ENCODE assay signal across 29 cellular contexts in the genomic region with DNA sequence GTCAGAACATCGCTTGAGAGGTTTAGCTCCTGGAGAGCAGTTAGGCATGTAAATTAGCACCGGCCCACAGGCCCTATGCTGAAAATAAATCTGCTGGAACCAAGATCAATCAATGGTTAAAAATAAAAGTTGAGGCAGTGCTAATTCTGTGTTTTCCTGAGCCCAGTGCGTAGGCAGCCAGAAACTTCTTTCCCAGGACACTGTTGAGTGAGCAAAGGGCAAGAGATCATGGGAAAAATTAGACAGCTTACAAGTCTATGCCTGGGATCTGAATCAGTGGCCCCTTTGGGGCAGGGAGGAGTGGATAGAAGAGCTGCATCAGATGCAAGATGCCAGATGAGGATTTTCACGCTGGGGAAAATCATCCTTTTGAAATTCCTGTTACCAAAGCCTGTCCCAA.
"Had no signal": no experiment of that assay in that cellular context is flagged by ENCODE, and none has a peak within 500 bp of the region (broad histone marks: within the 10 kb centered on the region; RNA-seq: fewer than 3 reads in every experiment).

No MANE protein-coding gene starts in this region.

- H3K4me1 ChIP-seq: adrenal gland, breast epithelium, prostate gland, right lobe of liver, stomach had no signal

- H3K36me3 Mint-ChIP-seq: activated naive CD8-positive, alpha-beta T cell; mesothelial cell of epicardium; naive thymus-derived CD8-positive, alpha-beta T cell; stimulated activated memory B cell treated with anti-CD40 and anti-IgM and Interleukin-4, amounts not matched to agents 10 μg/mL and 1 μg/mL and 100 μg/mL, for 72 hours had no signal

- H3K36me3 ChIP-seq: adrenal gland, breast epithelium, neutrophil, ovary, prostate gland, right lobe of liver, stomach, transverse colon had no signal

- DNase-seq: activated B cell treated with CpG ODN at 0.5 μM for 24 hours; activated CD4-positive, alpha-beta T cell treated with anti-CD3 and anti-CD28 coated beads for 36 hours; activated CD4-positive, alpha-beta T cell treated with anti-CD3 and anti-CD28 coated beads, Interleukin-2, amount 50 U/mL, for 4 hours; activated CD8-positive, alpha-beta memory T cell treated with anti-CD3 and anti-CD28 coated beads for 24 hours; activated CD8-positive, alpha-beta memory T cell treated with anti-CD3 and anti-CD28 coated beads, Interleukin-2, amount 50 U/mL, for 4 hours; activated naive CD4-positive, alpha-beta T cell; activated T-cell treated with anti-CD3 and anti-CD28 coated beads, Interleukin-2, amount 50 U/mL, for 4 hours; adrenal gland; cortex of kidney; foreskin melanocyte; hippocampal formation; left colon; mammary epithelial cell; naive thymus-derived CD8-positive, alpha-beta T cell; ovary; right lobe of liver; stimulated activated CD4-positive, alpha-beta T cell treated with anti-CD3 and anti-CD28 coated beads, Interleukin-15, amount 100 ng/mL, for 24 hours; stomach; T-helper 9 cell; transverse colon had no signal

- H3K4me3 Mint-ChIP-seq: activated B cell treated with CpG ODN at 0.5 μM for 24 hours; activated CD4-positive, alpha-beta T cell treated with anti-CD3 and anti-CD28 coated beads for 36 hours; activated naive CD8-positive, alpha-beta T cell; activated T-cell treated with anti-CD3 and anti-CD28 coated beads, Interleukin-2, amount 50 U/mL, for 4 hours; mesothelial cell of epicardium; naive thymus-derived CD8-positive, alpha-beta T cell; stimulated activated memory B cell treated with anti-CD40 and anti-IgM and Interleukin-4, amounts not matched to agents 10 μg/mL and 1 μg/mL and 100 μg/mL, for 72 hours had no signal

- H3K4me3 ChIP-seq: adrenal gland, breast epithelium, ovary, prostate gland, right lobe of liver, smooth muscle cell, stomach, transverse colon had no signal

- H3K27ac Mint-ChIP-seq: activated B cell treated with CpG ODN at 0.5 μM for 24 hours; activated CD4-positive, alpha-beta T cell treated with anti-CD3 and anti-CD28 coated beads for 36 hours; activated naive CD8-positive, alpha-beta T cell; activated T-helper 2 cell treated with anti-CD3 and anti-CD28 coated beads, Interferon-gamma antibody, Interleukin-2, Interleukin-4, amounts not matched to agents 10 μg/mL and 5 μg/mL and 100 μg/mL, durations not matched to agents 14 hours and 24 hours and 36 hours; mesothelial cell of epicardium; naive thymus-derived CD8-positive, alpha-beta T cell; stimulated activated memory B cell treated with anti-CD40 and anti-IgM and Interleukin-4, amounts not matched to agents 10 μg/mL and 1 μg/mL and 100 μg/mL, for 72 hours had no signal

- H3K4me1 Mint-ChIP-seq: activated B cell treated with CpG ODN at 0.5 μM for 24 hours; activated CD4-positive, alpha-beta T cell treated with anti-CD3 and anti-CD28 coated beads for 36 hours; naive thymus-derived CD8-positive, alpha-beta T cell; stimulated activated memory B cell treated with anti-CD40 and anti-IgM and Interleukin-4, amounts not matched to agents 10 μg/mL and 1 μg/mL and 100 μg/mL, for 72 hours had no signal

- H3K27ac ChIP-seq: adrenal gland, neutrophil, ovary, prostate gland, right lobe of liver, stomach, transverse colon had no signal

- H3K27me3 ChIP-seq: breast epithelium, neutrophil, ovary, right lobe of liver, transverse colon had no signal

- H3K9me3 ChIP-seq: adrenal gland, breast epithelium, neutrophil, ovary, prostate gland, right lobe of liver, stomach, transverse colon had no signal

- H3K9me3 Mint-ChIP-seq: activated B cell treated with CpG ODN at 0.5 μM for 24 hours; activated T-cell treated with anti-CD3 and anti-CD28 coated beads, Interleukin-2, amount 50 U/mL, for 4 hours; activated T-helper 2 cell treated with anti-CD3 and anti-CD28 coated beads, Interferon-gamma antibody, Interleukin-2, Interleukin-4, amounts not matched to agents 10 μg/mL and 5 μg/mL and 100 μg/mL, durations not matched to agents 14 hours and 24 hours and 36 hours; stimulated activated memory B cell treated with anti-CD40 and anti-IgM and Interleukin-4, amounts not matched to agents 10 μg/mL and 1 μg/mL and 100 μg/mL, for 72 hours had no signal

- ATAC-seq: activated CD4-positive, alpha-beta T cell treated with anti-CD3 and anti-CD28 coated beads for 36 hours; left colon; naive thymus-derived CD8-positive, alpha-beta T cell; right lobe of liver; SK-N-SH treated with all-trans-retinoic acid at 6 μM for 48 hours; stimulated activated memory B cell treated with anti-CD40 and anti-IgM and Interleukin-4, amounts not matched to agents 10 μg/mL and 1 μg/mL and 100 μg/mL, for 72 hours had no signal
